Comparison of ENCODE assay signal across 1 cellular context in the genomic region with DNA sequence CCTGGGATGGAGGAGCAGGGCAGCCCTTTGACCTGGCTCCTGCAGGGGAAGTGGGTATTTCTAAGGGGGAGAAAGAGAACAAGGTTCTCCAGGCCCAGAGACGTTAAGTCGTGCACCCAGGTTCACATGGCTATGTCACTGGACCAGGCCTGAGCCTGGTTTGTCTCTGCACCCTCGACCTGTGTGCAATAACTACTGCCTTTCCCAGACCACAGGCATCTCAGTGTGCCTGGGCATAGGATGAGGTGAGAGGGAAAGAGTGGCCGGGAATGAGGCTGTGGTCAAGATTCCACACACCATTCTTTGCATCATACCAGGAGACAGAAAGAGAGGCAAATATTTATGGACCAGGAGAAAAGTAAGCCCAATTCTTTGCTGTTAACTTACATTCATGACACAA.
TF ChIP-seq lines count a peak whose summit lies in the region.

No MANE protein-coding gene starts in this region.

TF ChIP-seq in SK-N-SH treated with all-trans-retinoic acid at 6 μM for 48 hours, 23 proteins besides CTCF, POLR2A, EP300 and RAD21 (continued from another document):
- TF ChIP-seq, protein P1, sequence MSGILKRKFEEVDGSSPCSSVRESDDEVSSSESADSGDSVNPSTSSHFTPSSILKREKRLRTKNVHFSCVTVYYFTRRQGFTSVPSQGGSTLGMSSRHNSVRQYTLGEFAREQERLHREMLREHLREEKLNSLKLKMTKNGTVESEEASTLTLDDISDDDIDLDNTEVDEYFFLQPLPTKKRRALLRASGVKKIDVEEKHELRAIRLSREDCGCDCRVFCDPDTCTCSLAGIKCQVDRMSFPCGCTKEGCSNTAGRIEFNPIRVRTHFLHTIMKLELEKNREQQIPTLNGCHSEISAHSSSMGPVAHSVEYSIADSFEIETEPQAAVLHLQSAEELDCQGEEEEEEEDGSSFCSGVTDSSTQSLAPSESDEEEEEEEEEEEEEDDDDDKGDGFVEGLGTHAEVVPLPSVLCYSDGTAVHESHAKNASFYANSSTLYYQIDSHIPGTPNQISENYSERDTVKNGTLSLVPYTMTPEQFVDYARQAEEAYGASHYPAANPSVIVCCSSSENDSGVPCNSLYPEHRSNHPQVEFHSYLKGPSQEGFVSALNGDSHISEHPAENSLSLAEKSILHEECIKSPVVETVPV (CRISPR knock-in tag; IDR thresholded peaks at IDR 0.05): no peak
- no peak for TF ChIP-seq OSR1 (CRISPR knock-in tag; IDR thresholded peaks at IDR 0.05)
